Comparison of ENCODE assay signal across 12 cellular contexts in genomic region chr10:47309403-47310089, GRCh38. TPM values are rescaled to one million over a fixed set of nuclear protein-coding genes. Genes with fewer than 3 reads are reported as not detected.
A peak's percentile ranks its signal among the peaks of the same experiment; 100 is the strongest.
DNase-seq lines count a peak whose midpoint lies in the region; ATAC-seq and TF ChIP-seq lines count a peak whose summit lies in the region.
"Had no signal": no experiment of that assay in that cellular context is flagged by ENCODE, and none has a peak within 500 bp of the region (broad histone marks: within the 10 kb centered on the region; RNA-seq: fewer than 3 reads in every experiment).

No MANE protein-coding gene starts in this region.

- TF ChIP-seq CTCF in SK-N-SH (IDR thresholded peaks at IDR 0.05) (peak; percentile 44), HFFc6 (IDR thresholded peaks at IDR 0.05) (peak; percentile 74), mammary epithelial cell (conservative IDR thresholded peaks at IDR 0.05 in 1 of 2, IDR thresholded peaks at IDR 0.05 in 1 of 2; ENCODE audit: extremely low read depth in 1 of 2, insufficient read depth in 1 of 2, low read depth in 1 of 2, low read length in 2 of 2) (peak; percentile 41 to 46)

- H3K36me3 ChIP-seq in SK-N-SH (replicated peaks in 1 of 2; ENCODE audit: control insufficient read depth in 1 of 2, insufficient read depth in 2 of 2, low read length in 1 of 2) (no peaks in the 10 kb centered on the region), mammary epithelial cell (ENCODE audit: insufficient read depth, low read length) (no peaks in the 10 kb centered on the region), neuronal stem cell (replicated peaks in 1 of 2; ENCODE audit: control insufficient read depth in 2 of 2, insufficient read depth in 2 of 2, low read length in 2 of 2) (no peaks in the 10 kb centered on the region)
- H3K36me3 ChIP-seq: right atrium auricular region had no signal

- no peaks in the 10 kb centered on the region for H3K36me3 Mint-ChIP-seq in HFFc6 (ENCODE audit: low read depth)
- H3K36me3 Mint-ChIP-seq: IgD-negative memory B cell had no signal

- H3K9ac ChIP-seq in SK-N-SH (no peak overlapping the region), mammary epithelial cell (ENCODE audit: insufficient read depth, low read length) (no peak overlapping the region), neuronal stem cell (ENCODE audit: low read depth, low read length, poor library complexity) (no peak overlapping the region)

- H2BK12ac ChIP-seq in neuronal stem cell (ENCODE audit: low read length), result no peak overlapping the region

- no peak overlapping the region for H3K4me3 ChIP-seq in SK-N-SH (ENCODE audit: low read depth in 2 of 2, low read length in 1 of 2)
- no peak overlapping the region for H3K4me3 ChIP-seq in mammary epithelial cell (replicated peaks in 1 of 3; ENCODE audit: insufficient read depth in 1 of 3, low read depth in 2 of 3, low read length in 3 of 3)
- H3K4me3 ChIP-seq in neuronal stem cell (ENCODE audit: low read length in 2 of 2), result no peak overlapping the region
- H3K4me3 ChIP-seq: right atrium auricular region had no signal

- dilution Hi-C loops in mammary epithelial cell (cut with HindIII; ENCODE audit: low sequenced_read_pairs), result no loop called here

- no peak overlapping the region for H3K27ac Mint-ChIP-seq in HFFc6

- H3K14ac ChIP-seq in neuronal stem cell (ENCODE audit: low read length), result no peak overlapping the region

- H3K9me3 ChIP-seq in SK-N-SH, result no peaks in the 10 kb centered on the region
- H3K9me3 ChIP-seq in mammary epithelial cell (replicated peaks; ENCODE audit: insufficient read depth, low read length), result no peaks in the 10 kb centered on the region
- H3K9me3 ChIP-seq in neuronal stem cell (replicated peaks in 1 of 2; ENCODE audit: control insufficient read depth in 2 of 2, insufficient read depth in 1 of 2, low read depth in 1 of 2, low read length in 2 of 2), result no peaks in the 10 kb centered on the region
- H3K9me3 ChIP-seq: right atrium auricular region had no signal

- H3K4me2 ChIP-seq in SK-N-SH (no peak overlapping the region), mammary epithelial cell (ENCODE audit: insufficient read depth, low read depth, low read length) (no peak overlapping the region), neuronal stem cell (ENCODE audit: insufficient read depth, low read length, poor library complexity, severe bottlenecking) (no peak overlapping the region)

- H3K4ac ChIP-seq in neuronal stem cell (ENCODE audit: low read length), result no peak overlapping the region

- WGBS in SK-N-SH (ENCODE audit: low lambda C conversion rate), result 57% methylated on average over 25 of the region's 34 CpGs
- WGBS in mammary epithelial cell (ENCODE audit: low coverage, missing lambda C conversion rate), result 42% methylated on average over 7 of the region's 34 CpGs
- no CpG with 5 or more reads among the region's 34 CpGs for WGBS in neuronal stem cell (ENCODE audit: extremely low coverage in 2 of 2, insufficient read length in 2 of 2, insufficient replicate concordance in 1 of 2), 2 donors

- no peaks in the 10 kb centered on the region for H3K79me1 ChIP-seq in neuronal stem cell (ENCODE audit: low read depth, low read length)

- H3K9me3 Mint-ChIP-seq in HFFc6, result no peaks in the 10 kb centered on the region
- H3K9me3 Mint-ChIP-seq: IgD-negative memory B cell had no signal

- no peak overlapping the region for H3K23ac ChIP-seq in neuronal stem cell (ENCODE audit: low read depth, low read length, poor library complexity)

- no TSS peak for BruUV-seq in mammary epithelial cell (replicated peaks; lab: Mats Ljungman, UMichigan)

- no peaks in the 10 kb centered on the region; the same call in 1 of the 2 replicates for H3K27me3 ChIP-seq in SK-N-SH (ENCODE audit: insufficient read depth)
- peaks cover 3% of the 10 kb centered on the region for H3K27me3 ChIP-seq in mammary epithelial cell (ENCODE audit: insufficient read depth, low read length)
- no peaks in the 10 kb centered on the region for H3K27me3 ChIP-seq in neuronal stem cell (ENCODE audit: control insufficient read depth in 3 of 3, insufficient read depth in 3 of 3, low read depth in 1 of 3, low read length in 3 of 3)
- H3K27me3 ChIP-seq: right atrium auricular region had no signal

- no peak overlapping the region for H2BK120ac ChIP-seq in neuronal stem cell (ENCODE audit: low read depth, low read length)

- TF ChIP-seq RAD21 in SK-N-SH (IDR thresholded peaks at IDR 0.05; ENCODE audit: low read length), result peak; percentile 55

- peak overlapping the region in 1 of 2 experiments; percentile 34; a peak in 1 of 4 replicates for H3K27ac ChIP-seq in SK-N-SH (ENCODE audit: low read depth in 2 of 2, low read length in 1 of 2)
- no peak overlapping the region for H3K27ac ChIP-seq in mammary epithelial cell (ENCODE audit: insufficient read depth, low read depth, low read length)
- H3K27ac ChIP-seq in neuronal stem cell (replicated peaks; ENCODE audit: low read length), result no peak overlapping the region
- H3K27ac ChIP-seq: right atrium auricular region had no signal

- no peaks in the 10 kb centered on the region for H3K9me2 ChIP-seq in SK-N-SH

- H3K4me1 ChIP-seq in SK-N-SH (ENCODE audit: control insufficient read depth in 1 of 2, insufficient read depth in 2 of 2, low read depth in 1 of 2, low read length in 1 of 2) (peaks cover 0 to 71% of the 10 kb centered on the region in 2 experiments; a peak in 1 of 4 replicates), mammary epithelial cell (ENCODE audit: insufficient read depth, low read length) (no peaks in the 10 kb centered on the region), neuronal stem cell (ENCODE audit: control insufficient read depth in 2 of 2, insufficient read depth in 1 of 2, low read depth in 1 of 2, low read length in 2 of 2) (peaks cover 3 to 4% of the 10 kb centered on the region in 2 donors)

- CTCF ChIA-PET in SK-N-SH (lab: Yijun Ruan, JAX) (interaction anchor here (0.6 to 12.0 kb wide), 11 partner anchors 7 to 316 kb away, joined by 3 to 337 read pairs (median 3); no protein-coding TSS in a partner anchor), mammary epithelial cell (lab: Charles Lee; ENCODE audit: low non-redundant PET) (no interaction called here)

- H4K20me1 ChIP-seq in SK-N-SH (ENCODE audit: insufficient read depth) (no peaks in the 10 kb centered on the region), mammary epithelial cell (ENCODE audit: insufficient read depth, low read length) (no peaks in the 10 kb centered on the region)

- ATAC-seq in SK-N-SH treated with all-trans-retinoic acid at 6 μM for 48 hours (no peak), HG02798 (IDR thresholded peaks at IDR 0.05; ENCODE audit: poor library complexity, unreplicated experiment) (no peak)

- no peak overlapping the region for H2AFZ ChIP-seq in SK-N-SH (ENCODE audit: low read depth)
- no peak overlapping the region for H2AFZ ChIP-seq in mammary epithelial cell (ENCODE audit: low read depth, low read length)
- H2AFZ ChIP-seq in neuronal stem cell (ENCODE audit: low read length), result no peak overlapping the region

- in situ Hi-C loops in mammary epithelial cell (cut with MboI; ENCODE audit: low sequenced_read_pairs in 2 of 2), result loop anchor here (5.0 to 10.0 kb wide), 2 partner anchors 255 to 267 kb away; no protein-coding TSS in a partner anchor

- intact Hi-C loops in mammary epithelial cell (cut with micrococcal nuclease), result loop anchor here (1.0 kb wide), 1 partner anchor 262 kb away; no protein-coding TSS in a partner anchor

- H4K91ac ChIP-seq in neuronal stem cell (ENCODE audit: low read depth, low read length, poor library complexity), result no peak overlapping the region

- H2BK15ac ChIP-seq in neuronal stem cell (ENCODE audit: low read length), result no peak overlapping the region

- TF ChIP-seq EP300 in SK-N-SH (IDR thresholded peaks at IDR 0.05; ENCODE audit: borderline replicate concordance in 1 of 2, low read depth in 1 of 2, low read length in 1 of 2), result no peak

- H2AK5ac ChIP-seq in neuronal stem cell (ENCODE audit: low read depth, low read length), result peak overlapping the region; percentile 61

- H3K18ac ChIP-seq in neuronal stem cell (ENCODE audit: low read length), result peak overlapping the region; percentile 11

- no peaks in the 10 kb centered on the region for H3K79me2 ChIP-seq in SK-N-SH (ENCODE audit: insufficient read depth)
- no peaks in the 10 kb centered on the region for H3K79me2 ChIP-seq in mammary epithelial cell (ENCODE audit: insufficient read depth, low read length)

- no peaks in the 10 kb centered on the region for H3F3A ChIP-seq in SK-N-SH (replicated peaks; ENCODE audit: insufficient read depth)

- no peak overlapping the region for H2BK5ac ChIP-seq in neuronal stem cell (ENCODE audit: low read length)

- POLR2A ChIA-PET in SK-N-SH (lab: Yijun Ruan, JAX), result no interaction called here

- no peaks in the 10 kb centered on the region for H3K4me1 Mint-ChIP-seq in HFFc6 (ENCODE audit: low read depth)

- peaks cover 37% of the 10 kb centered on the region for H3K27me3 Mint-ChIP-seq in HFFc6 (ENCODE audit: insufficient read depth)

- H4K8ac ChIP-seq in neuronal stem cell (ENCODE audit: low read depth, low read length), result no peak overlapping the region

- DNase-seq in SK-N-SH, result peak; percentile 58
- DNase-seq in HFFc6, result no peak
- no peak for DNase-seq in mammary epithelial cell
- no peak for DNase-seq in neuronal stem cell (ENCODE audit: low spot score)
- DNase-seq in glomerular visceral epithelial cell (ENCODE audit: extremely low spot score), result no peak
- no peak for DNase-seq in NCI-H2107 (lab: John Stamatoyannopoulos, UW)
- DNase-seq: AML-193; central memory CD4-positive, alpha-beta T cell had no signal

- H3K4me3 Mint-ChIP-seq in HFFc6, result no peak overlapping the region
- H3K4me3 Mint-ChIP-seq: IgD-negative memory B cell had no signal

RNA-seq across cellular contexts. Expression of gene GDF10, which starts 9.5 kb away (rescaled TPM):
- 0.02 TPM in 1 of 2 replicates, not detected in the other for polyA plus RNA-seq in SK-N-SH (2012; rRNA removed)
- 0.04 TPM in 1 of 2 replicates, not detected in the other for polyA plus RNA-seq in SK-N-SH (2012; cell fraction: cytosol; rRNA removed)
- not detected in 2 replicates for polyA plus RNA-seq in SK-N-SH (2012; cell fraction: nucleus; rRNA removed)
- total RNA-seq in HFFc6 (2021; fragmentation: NEBNext Ultra II Directional; extraction: Animal tissue kit (Norgen Biotek cat#: 25700)), result not detected
- total RNA-seq in mammary epithelial cell, result not detected
- polyA plus RNA-seq in mammary epithelial cell, result not detected
- polyA minus RNA-seq in mammary epithelial cell, result not detected
- polyA plus RNA-seq in neuronal stem cell (2013, experiment 1 of 2), result 1.3 TPM
- polyA plus RNA-seq in neuronal stem cell (2013, experiment 2 of 2), result 1.5 TPM
- polyA plus RNA-seq: IgD-negative memory B cell had no signal

RNA-seq across cellular contexts. Expression of gene GDF2, which starts 12.7 kb away (rescaled TPM):
- polyA plus RNA-seq in SK-N-SH (2012; rRNA removed) (not detected in 2 replicates), mammary epithelial cell (not detected)
- not detected in 2 replicates for polyA plus RNA-seq in SK-N-SH (2012; cell fraction: cytosol; rRNA removed)
- not detected in 2 replicates for polyA plus RNA-seq in SK-N-SH (2012; cell fraction: nucleus; rRNA removed)
- total RNA-seq in HFFc6 (2021; fragmentation: NEBNext Ultra II Directional; extraction: Animal tissue kit (Norgen Biotek cat#: 25700)), result not detected
- not detected for total RNA-seq in mammary epithelial cell
- polyA minus RNA-seq in mammary epithelial cell, result not detected
- polyA plus RNA-seq in neuronal stem cell (2013, experiment 1 of 2), result not detected
- polyA plus RNA-seq in neuronal stem cell (2013, experiment 2 of 2), result not detected
- polyA plus RNA-seq: IgD-negative memory B cell had no signal

RNA-seq across cellular contexts. Expression of gene RBP3, which starts 38.6 kb away (rescaled TPM):
- polyA plus RNA-seq in SK-N-SH (2012; rRNA removed), result not detected in 2 replicates
- not detected in 2 replicates for polyA plus RNA-seq in SK-N-SH (2012; cell fraction: cytosol; rRNA removed)
- not detected in 2 replicates for polyA plus RNA-seq in SK-N-SH (2012; cell fraction: nucleus; rRNA removed)
- total RNA-seq in HFFc6 (2021; fragmentation: NEBNext Ultra II Directional; extraction: Animal tissue kit (Norgen Biotek cat#: 25700)), result not detected
- total RNA-seq in mammary epithelial cell, result not detected
- polyA plus RNA-seq in mammary epithelial cell, result not detected
- polyA minus RNA-seq in mammary epithelial cell, result not detected
- polyA plus RNA-seq in neuronal stem cell (2013, experiment 1 of 2), result not detected
- polyA plus RNA-seq in neuronal stem cell (2013, experiment 2 of 2), result not detected
- total RNA-seq: right atrium auricular region had no signal
- polyA plus RNA-seq: IgD-negative memory B cell had no signal
